In the genomic region with DNA sequence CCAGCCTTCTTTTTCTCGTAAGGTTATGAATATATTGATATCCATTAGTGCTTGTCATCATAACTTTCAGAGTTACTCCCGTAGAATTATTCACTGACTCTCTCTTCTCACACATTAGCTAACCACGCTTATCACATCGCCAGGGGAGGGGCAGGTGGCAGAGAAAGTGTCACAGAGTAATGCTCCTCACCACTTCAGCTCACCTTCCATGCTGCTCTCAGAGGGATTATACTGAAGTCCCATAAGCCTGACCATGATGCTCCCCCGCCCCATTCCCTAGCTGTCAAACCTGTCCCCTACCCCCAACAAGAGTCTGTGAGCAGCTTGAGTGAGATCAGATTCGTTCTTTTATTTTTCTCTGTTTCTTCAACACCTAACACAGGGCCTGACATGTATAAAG, we compare ENCODE assay signal across 31 cellular contexts. TPM values are rescaled to one million over a fixed set of nuclear protein-coding genes. Genes with fewer than 3 reads are reported as not detected.
A peak's percentile ranks its signal among the peaks of the same experiment; 100 is the strongest.
DNase-seq lines count a peak whose midpoint lies in the region; ATAC-seq, FAIRE-seq and TF ChIP-seq lines count a peak whose summit lies in the region.
"Had no signal": no experiment of that assay in that cellular context is flagged by ENCODE, and none has a peak within 500 bp of the region (broad histone marks: within the 10 kb centered on the region; RNA-seq: fewer than 3 reads in every experiment).

No MANE protein-coding gene starts in this region.

- H2AFZ ChIP-seq in HCT116 (ENCODE audit: low read depth, low read length, poor library complexity, severe bottlenecking): no peak overlapping the region
- H2AFZ ChIP-seq in hepatocyte: no peak overlapping the region

- in situ Hi-C loops in GM13977 (cut with MboI; ENCODE audit: low pct_unique_long_range_greater_than_20kb, low sequenced_read_pairs, unreplicated experiment): no loop called here

- TF ChIP-seq CTCF in HCT116 (IDR thresholded peaks at IDR 0.05 in 2 of 3, conservative IDR thresholded peaks at IDR 0.05 in 1 of 3; ENCODE audit: borderline replicate concordance in 1 of 3, insufficient read depth in 1 of 3, low read depth in 2 of 3, low read length in 2 of 3) (no peak), hepatocyte (IDR thresholded peaks at IDR 0.05; ENCODE audit: poor library complexity) (no peak), GM13977 (IDR thresholded peaks at IDR 0.05; ENCODE audit: extremely low read depth, insufficient read depth, missing control alignments) (no peak)

- no peak for FAIRE-seq in small intestine (lab: Jason Lieb, UNC)
- FAIRE-seq: GM12891, kidney had no signal

- TF ChIP-seq RAD21 in HCT116 (IDR thresholded peaks at IDR 0.05; ENCODE audit: low read depth): no peak

- H3K4me3 ChIP-seq in HCT116 (replicated peaks in 1 of 2; ENCODE audit: low read depth in 1 of 2, low read length in 2 of 2) (no peak overlapping the region), hepatocyte (no peak overlapping the region), small intestine (ENCODE audit: low read depth in 1 of 2, low read length in 2 of 2) (no peak overlapping the region)
- H3K4me3 ChIP-seq: colonic mucosa, lower lobe of right lung, ovary, Peyer's patch, skin epidermis, thoracic aorta, uterus had no signal

- DNase-seq in HCT116 (ENCODE audit: low read depth, low spot score) (no peak), SW480 (ENCODE audit: low spot score) (peak; percentile 2), hepatocyte (ENCODE audit: low spot score) (no peak), small intestine (peak; percentile 28), GM13977 (ENCODE audit: low spot score) (no peak)
- DNase-seq: activated CD4-positive, alpha-beta T cell treated with anti-CD3 and anti-CD28 coated beads, Interleukin-2, amount 10 ng/mL, durations not matched to agents 24 days and 14 days; activated effector memory CD4-positive, alpha-beta T cell treated with Interleukin-2 at 50 U/mL for 16 hours; effector CD8-positive, alpha-beta T cell; erythroblast; kidney; lower lobe of right lung; NCI-H1417; NCI-H2029; NCI-H526; ovary; Peyer's patch; retina; stimulated activated naive CD4-positive, alpha-beta T cell treated with Interleukin-2 at 50 U/mL for 16 hours; T1000; uterus had no signal

- 72% methylated on average over 6 of the region's 6 CpGs for WGBS in hepatocyte (ENCODE audit: low lambda C conversion rate, missing lambda C conversion rate)
- WGBS in small intestine, 3 donors: 51 to 76% (median 63%) methylated on average over 6 of the region's 6 CpGs

- H3K27me3 ChIP-seq in HCT116 (ENCODE audit: insufficient read depth, low read length) (no peaks in the 10 kb centered on the region), hepatocyte (no peaks in the 10 kb centered on the region), small intestine (ENCODE audit: control insufficient read depth in 2 of 2, insufficient read depth in 2 of 2, low read length in 2 of 2) (no peaks in the 10 kb centered on the region)
- H3K27me3 ChIP-seq: colonic mucosa, ovary, Peyer's patch, uterus had no signal

- POLR2A ChIA-PET in HCT116 (lab: Charles Lee): no interaction called here

- H4K20me1 ChIP-seq in HCT116 (ENCODE audit: insufficient read depth) (no peaks in the 10 kb centered on the region), hepatocyte (ENCODE audit: insufficient read depth, poor library complexity, severe bottlenecking) (no peaks in the 10 kb centered on the region)

- no peak overlapping the region for H3K9ac ChIP-seq in HCT116 (ENCODE audit: low read length)
- H3K9ac ChIP-seq: KMS-11 had no signal

- intact Hi-C loops in HCT116 (cut with micrococcal nuclease): no loop called here

- CTCF ChIA-PET in HCT116 (lab: Charles Lee): no interaction called here

- H3K36me3 ChIP-seq in HCT116 (ENCODE audit: control insufficient read depth in 1 of 2, insufficient read depth in 2 of 2, low read length in 2 of 2) (no peaks in the 10 kb centered on the region), hepatocyte (replicated peaks; ENCODE audit: insufficient read depth, low read depth) (no peaks in the 10 kb centered on the region), small intestine (ENCODE audit: control insufficient read depth in 2 of 2, insufficient read depth in 2 of 2, low read length in 2 of 2) (no peaks in the 10 kb centered on the region)
- H3K36me3 ChIP-seq: colonic mucosa, lower lobe of right lung, ovary, Peyer's patch, thoracic aorta, uterus had no signal

- no peak for TF ChIP-seq POLR2A in HCT116 (IDR thresholded peaks at IDR 0.05; ENCODE audit: borderline replicate concordance, extremely low read depth, insufficient read depth, insufficient read length)

- no peaks in the 10 kb centered on the region for H3K9me2 ChIP-seq in HCT116 (ENCODE audit: insufficient read depth)
- no peaks in the 10 kb centered on the region for H3K9me2 ChIP-seq in hepatocyte (replicated peaks; ENCODE audit: insufficient read depth)

- RAD21 ChIA-PET in HCT116 (lab: Charles Lee; ENCODE audit: low non-redundant PET in 1 of 2, low total read pairs in 2 of 2, uncharacterized antibody in 2 of 2, unreplicated experiment in 2 of 2): no interaction called here

- H3K79me2 ChIP-seq in HCT116 (ENCODE audit: insufficient read depth, low read length) (no peaks in the 10 kb centered on the region), hepatocyte (no peaks in the 10 kb centered on the region)

- ATAC-seq in HCT116 (no peak), HG02588 (IDR thresholded peaks at IDR 0.05; ENCODE audit: unreplicated experiment) (no peak), GM21390 (IDR thresholded peaks at IDR 0.05; ENCODE audit: unreplicated experiment) (no peak)

- BruUV-seq in HCT116 (replicated peaks; lab: Mats Ljungman, UMichigan): no TSS peak

- H3K4me2 ChIP-seq in HCT116 (ENCODE audit: low read length): peak overlapping the region; percentile 43; the same call in 1 of the 2 replicates
- H3K4me2 ChIP-seq in hepatocyte: peak overlapping the region; percentile 52
- H3K4me2 ChIP-seq: KMS-11 had no signal

- H3K4me1 ChIP-seq in HCT116 (ENCODE audit: control insufficient read depth in 1 of 2, insufficient read depth in 2 of 2, low read length in 2 of 2): peaks cover 7 to 12% of the 10 kb centered on the region in 2 experiments
- H3K4me1 ChIP-seq in hepatocyte (ENCODE audit: insufficient read depth): peaks cover 12% of the 10 kb centered on the region
- no peaks in the 10 kb centered on the region for H3K4me1 ChIP-seq in small intestine (ENCODE audit: control insufficient read depth in 2 of 2, insufficient read depth in 1 of 2, low read depth in 1 of 2, low read length in 1 of 2)
- H3K4me1 ChIP-seq: colonic mucosa, lower lobe of right lung, Peyer's patch, uterus had no signal

- no peaks in the 10 kb centered on the region for H3K9me3 ChIP-seq in HCT116 (ENCODE audit: control insufficient read depth in 1 of 2, insufficient read depth in 1 of 2, low read depth in 1 of 2, low read length in 2 of 2)
- H3K9me3 ChIP-seq in hepatocyte (ENCODE audit: low read depth): no peaks in the 10 kb centered on the region
- no peaks in the 10 kb centered on the region for H3K9me3 ChIP-seq in small intestine (ENCODE audit: control insufficient read depth, low read depth)
- H3K9me3 ChIP-seq: colonic mucosa, lower lobe of right lung, ovary, Peyer's patch, thoracic aorta, uterus had no signal

- H3K27ac ChIP-seq in HCT116 (ENCODE audit: low read depth, low read length) (no peak overlapping the region), hepatocyte (peak overlapping the region; percentile 69), small intestine (ENCODE audit: low read depth in 1 of 2, low read length in 1 of 2) (no peak overlapping the region)
- H3K27ac ChIP-seq: colonic mucosa, KMS-11, lower lobe of right lung, ovary, Peyer's patch, skin epidermis, thoracic aorta, uterus had no signal

TF ChIP-seq in HCT116, 20 proteins besides CTCF, POLR2A, EP300 and RAD21:
- TF ChIP-seq POLR2AphosphoS5 (IDR thresholded peaks at IDR 0.05; ENCODE audit: low read depth, low read length): no peak
- no peak for TF ChIP-seq TCF7L2 (IDR thresholded peaks at IDR 0.05; ENCODE audit: borderline replicate concordance, extremely low read depth, insufficient read depth, insufficient read length)
- TF ChIP-seq YY1 (IDR thresholded peaks at IDR 0.05; ENCODE audit: extremely low read depth, insufficient replicate concordance, low read depth, low read length): no peak
- TF ChIP-seq CEBPB (IDR thresholded peaks at IDR 0.05; ENCODE audit: low read depth): no peak
- TF ChIP-seq, protein P1, sequence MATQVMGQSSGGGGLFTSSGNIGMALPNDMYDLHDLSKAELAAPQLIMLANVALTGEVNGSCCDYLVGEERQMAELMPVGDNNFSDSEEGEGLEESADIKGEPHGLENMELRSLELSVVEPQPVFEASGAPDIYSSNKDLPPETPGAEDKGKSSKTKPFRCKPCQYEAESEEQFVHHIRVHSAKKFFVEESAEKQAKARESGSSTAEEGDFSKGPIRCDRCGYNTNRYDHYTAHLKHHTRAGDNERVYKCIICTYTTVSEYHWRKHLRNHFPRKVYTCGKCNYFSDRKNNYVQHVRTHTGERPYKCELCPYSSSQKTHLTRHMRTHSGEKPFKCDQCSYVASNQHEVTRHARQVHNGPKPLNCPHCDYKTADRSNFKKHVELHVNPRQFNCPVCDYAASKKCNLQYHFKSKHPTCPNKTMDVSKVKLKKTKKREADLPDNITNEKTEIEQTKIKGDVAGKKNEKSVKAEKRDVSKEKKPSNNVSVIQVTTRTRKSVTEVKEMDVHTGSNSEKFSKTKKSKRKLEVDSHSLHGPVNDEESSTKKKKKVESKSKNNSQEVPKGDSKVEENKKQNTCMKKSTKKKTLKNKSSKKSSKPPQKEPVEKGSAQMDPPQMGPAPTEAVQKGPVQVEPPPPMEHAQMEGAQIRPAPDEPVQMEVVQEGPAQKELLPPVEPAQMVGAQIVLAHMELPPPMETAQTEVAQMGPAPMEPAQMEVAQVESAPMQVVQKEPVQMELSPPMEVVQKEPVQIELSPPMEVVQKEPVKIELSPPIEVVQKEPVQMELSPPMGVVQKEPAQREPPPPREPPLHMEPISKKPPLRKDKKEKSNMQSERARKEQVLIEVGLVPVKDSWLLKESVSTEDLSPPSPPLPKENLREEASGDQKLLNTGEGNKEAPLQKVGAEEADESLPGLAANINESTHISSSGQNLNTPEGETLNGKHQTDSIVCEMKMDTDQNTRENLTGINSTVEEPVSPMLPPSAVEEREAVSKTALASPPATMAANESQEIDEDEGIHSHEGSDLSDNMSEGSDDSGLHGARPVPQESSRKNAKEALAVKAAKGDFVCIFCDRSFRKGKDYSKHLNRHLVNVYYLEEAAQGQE (IDR thresholded peaks at IDR 0.05; ENCODE audit: low read depth): no peak
- TF ChIP-seq SRF (IDR thresholded peaks at IDR 0.05; ENCODE audit: low read depth): no peak
- no peak for TF ChIP-seq ZNF274 (IDR thresholded peaks at IDR 0.05; ENCODE audit: low read depth, low read length)

RNA-seq across cellular contexts. Expression of gene RS1, which starts 55.2 kb away (rescaled TPM):
- total RNA-seq in HCT116 (2021; ENCODE audit: unreplicated experiment): not detected
- not detected in 2 replicates for polyA plus RNA-seq in HCT116 (2012)
- total RNA-seq in hepatocyte: 0.43 TPM in 1 of 2 replicates, not detected in the other
- polyA plus RNA-seq in hepatocyte: not detected in 2 replicates
- polyA plus RNA-seq in small intestine: not detected
- total RNA-seq: activated CD4-positive, alpha-beta T cell treated with anti-CD3 and anti-CD28 coated beads, Interleukin-2, amount 10 ng/mL, durations not matched to agents 24 days and 14 days; activated CD8-positive, alpha-beta memory T cell treated with anti-CD3 and anti-CD28 coated beads for 36 hours; colonic mucosa; H4; ovary; Peyer's patch; thoracic aorta; uterus had no signal
- polyA plus RNA-seq: BJ, neural cell, ovary had no signal

Comparison
In these comparisons a context has a peak if more than half of its experiments do, and no peak if none do; other contexts are left out.
1. DNase-seq: peak in SW480 (single experiment) and small intestine (single experiment); none in HCT116 (single experiment), hepatocyte (single experiment) and GM13977 (single experiment).